ENCODE assay signal across 9 cellular contexts in genomic region chr6:104789770-104790190, GRCh38.
DNase-seq lines count a peak whose midpoint lies in the region; ATAC-seq, FAIRE-seq and TF ChIP-seq lines count a peak whose summit lies in the region.
"Had no signal": no experiment of that assay in that cellular context is flagged by ENCODE, and none has a peak within 500 bp of the region (broad histone marks: within the 10 kb centered on the region; RNA-seq: fewer than 3 reads in every experiment).

No MANE protein-coding gene starts in this region.

- H3K27me3 ChIP-seq in HCT116 (ENCODE audit: insufficient read depth, low read length) (no peaks in the 10 kb centered on the region), MG63 (no peaks in the 10 kb centered on the region), body of pancreas (no peaks in the 10 kb centered on the region)
- H3K27me3 ChIP-seq: neutrophil had no signal

- H3K9me3 ChIP-seq in A549 (no peaks in the 10 kb centered on the region), HCT116 (ENCODE audit: control insufficient read depth in 1 of 2, insufficient read depth in 1 of 2, low read depth in 1 of 2, low read length in 2 of 2) (no peaks in the 10 kb centered on the region), MG63 (no peaks in the 10 kb centered on the region), body of pancreas (no peaks in the 10 kb centered on the region)
- H3K9me3 ChIP-seq: neutrophil had no signal

- no peaks in the 10 kb centered on the region for H3K27me3 Mint-ChIP-seq in activated T-helper 2 cell treated with anti-CD3 and anti-CD28 coated beads, Interferon-gamma antibody, Interleukin-2, Interleukin-4, amounts not matched to agents 10 μg/mL and 5 μg/mL and 100 μg/mL, durations not matched to agents 14 hours and 24 hours and 36 hours (ENCODE audit: low read depth)

- H3K27ac Mint-ChIP-seq in activated T-helper 2 cell treated with anti-CD3 and anti-CD28 coated beads, Interferon-gamma antibody, Interleukin-2, Interleukin-4, amounts not matched to agents 10 μg/mL and 5 μg/mL and 100 μg/mL, durations not matched to agents 14 hours and 24 hours and 36 hours = peak overlapping the region; percentile 97

- H3K36me3 ChIP-seq in HCT116 (ENCODE audit: control insufficient read depth in 1 of 2, insufficient read depth in 2 of 2, low read length in 2 of 2) (no peaks in the 10 kb centered on the region), MG63 (no peaks in the 10 kb centered on the region), body of pancreas (replicated peaks in 1 of 2; ENCODE audit: insufficient read depth in 1 of 2, low read depth in 2 of 2) (no peaks in the 10 kb centered on the region)
- H3K36me3 ChIP-seq: neutrophil had no signal

- H4K20me1 ChIP-seq in HCT116 (ENCODE audit: insufficient read depth) = no peaks in the 10 kb centered on the region

- H3K9ac ChIP-seq in HCT116 (ENCODE audit: low read length) = no peak overlapping the region

- peak overlapping the region; percentile 60 for H3K4me2 ChIP-seq in A549
- peak overlapping the region; percentile 42 for H3K4me2 ChIP-seq in HCT116 (ENCODE audit: low read length)

- H3K79me2 ChIP-seq in HCT116 (ENCODE audit: insufficient read depth, low read length) = no peaks in the 10 kb centered on the region

- H3K27ac ChIP-seq in A549 (no peak overlapping the region), HCT116 (ENCODE audit: low read depth, low read length) (no peak overlapping the region), body of pancreas (no peak overlapping the region)
- H3K27ac ChIP-seq: neutrophil had no signal

- DNase-seq in A549 (ENCODE audit: low read depth in 1 of 2, low spot score in 1 of 2) = peak; percentile 9 to 56
- DNase-seq in GM04503 (ENCODE audit: low read depth) = peak; percentile 32
- peak; percentile 50 for DNase-seq in HCT116 (ENCODE audit: low read depth, low spot score)
- no peak for DNase-seq in LNCaP clone FGC (ENCODE audit: low read depth)
- no peak for DNase-seq in activated T-helper 2 cell treated with anti-CD3 and anti-CD28 coated beads, Interferon-gamma antibody, Interleukin-2, Interleukin-4, amounts not matched to agents 10 μg/mL and 5 μg/mL and 100 μg/mL, durations not matched to agents 14 hours and 24 hours and 36 hours (ENCODE audit: low spot score)
- DNase-seq in left colon = no peak
- DNase-seq in MG63 = no peak
- no peak for DNase-seq in body of pancreas

- intact Hi-C loops in HCT116 (cut with micrococcal nuclease) (loop anchor here (1.0 kb wide), 1 partner anchor 289 kb away; no protein-coding TSS in a partner anchor), left colon (cut with DNase I, micrococcal nuclease) (no loop called here), body of pancreas (cut with DNase I) (no loop called here)
- intact Hi-C loops in activated T-helper 2 cell treated with anti-CD3 and anti-CD28 coated beads, Interferon-gamma antibody, Interleukin-2, Interleukin-4, amounts not matched to agents 10 μg/mL and 5 μg/mL and 100 μg/mL, durations not matched to agents 14 hours and 24 hours and 36 hours (cut with micrococcal nuclease) = loop anchor here (1.0 to 5.0 kb wide), 6 partner anchors 70 to 1111 kb away; partner anchors contain the start of genes HACE1, LIN28B and PREP

- BruUV-seq in HCT116 (replicated peaks; lab: Mats Ljungman, UMichigan) = no TSS peak

- TF ChIP-seq EP300 in A549 (IDR thresholded peaks at IDR 0.05) = no peak

- POLR2A ChIA-PET in A549 (lab: Yijun Ruan, JAX) = interaction anchor here (0.6 kb wide), 1 partner anchor 166 kb away, joined by 3 read pairs; no protein-coding TSS in a partner anchor
- POLR2A ChIA-PET in HCT116 (lab: Charles Lee) = no interaction called here

- H3K9me2 ChIP-seq in HCT116 (ENCODE audit: insufficient read depth) = no peaks in the 10 kb centered on the region

- CTCF ChIA-PET in A549 (lab: Yijun Ruan, JAX) = interaction anchor here (0.6 to 3.1 kb wide), 14 partner anchors 21 to 324 kb away, joined by 3 to 35 read pairs (median 4); partner anchors contain the start of gene LIN28B
- CTCF ChIA-PET in HCT116 (lab: Charles Lee) = interaction anchor here (0.7 to 3.1 kb wide), 5 partner anchors 9 to 289 kb away, joined by 3 to 67 read pairs (median 5); no protein-coding TSS in a partner anchor

- H3K4me1 ChIP-seq in A549 = 0 out of 3 replicates have a peak, but pooled peaks cover 3% of the 10 kb centered on the region
- H3K4me1 ChIP-seq in HCT116 (ENCODE audit: control insufficient read depth in 1 of 2, insufficient read depth in 2 of 2, low read length in 2 of 2) = peaks cover 8% of the 10 kb centered on the region in 2 experiments; a peak in 3 of 4 replicates
- H3K4me1 ChIP-seq in body of pancreas = no peaks in the 10 kb centered on the region

- WGBS in A549 (ENCODE audit: missing lambda C conversion rate) = 19% methylated on average over 5 of the region's 5 CpGs
- 57 to 62% methylated on average over 5 of the region's 5 CpGs for WGBS in body of pancreas, 2 donors

- H3K4me3 ChIP-seq in A549 = no peak overlapping the region
- H3K4me3 ChIP-seq in HCT116 (replicated peaks in 1 of 2; ENCODE audit: low read depth in 1 of 2, low read length in 2 of 2) = no peak overlapping the region
- H3K4me3 ChIP-seq in LNCaP clone FGC (ENCODE audit: low read depth, low read length) = no peak overlapping the region
- H3K4me3 ChIP-seq in MG63 = no peak overlapping the region
- no peak overlapping the region for H3K4me3 ChIP-seq in body of pancreas

- no peaks in the 10 kb centered on the region for H3K9me3 Mint-ChIP-seq in activated T-helper 2 cell treated with anti-CD3 and anti-CD28 coated beads, Interferon-gamma antibody, Interleukin-2, Interleukin-4, amounts not matched to agents 10 μg/mL and 5 μg/mL and 100 μg/mL, durations not matched to agents 14 hours and 24 hours and 36 hours

- H2AFZ ChIP-seq in HCT116 (ENCODE audit: low read depth, low read length, poor library complexity, severe bottlenecking) = peak overlapping the region; percentile 0

- ATAC-seq in A549 (peak; percentile 70 to 83; a peak in 5 of 6 replicates), HCT116 (peak; percentile 81), left colon (peak; percentile 75), body of pancreas (no peak)

- TF ChIP-seq POLR2A in A549 (IDR thresholded peaks at IDR 0.05; ENCODE audit: low read length) = no peak
- TF ChIP-seq POLR2A in HCT116 (IDR thresholded peaks at IDR 0.05; ENCODE audit: borderline replicate concordance, extremely low read depth, insufficient read depth, insufficient read length) = no peak
- TF ChIP-seq POLR2A in body of pancreas (IDR thresholded peaks at IDR 0.05) = no peak

- TF ChIP-seq RAD21 in A549 (conservative IDR thresholded peaks at IDR 0.05 in 1 of 2, IDR thresholded peaks at IDR 0.05 in 1 of 2) = peak; percentile 56 to 57
- TF ChIP-seq RAD21 in HCT116 (IDR thresholded peaks at IDR 0.05; ENCODE audit: low read depth) = peak; percentile 57

- H3K36me3 Mint-ChIP-seq in activated T-helper 2 cell treated with anti-CD3 and anti-CD28 coated beads, Interferon-gamma antibody, Interleukin-2, Interleukin-4, amounts not matched to agents 10 μg/mL and 5 μg/mL and 100 μg/mL, durations not matched to agents 14 hours and 24 hours and 36 hours (ENCODE audit: low read depth) = peaks cover 31% of the 10 kb centered on the region

- TF ChIP-seq CTCF in A549 (IDR thresholded peaks at IDR 0.05) (peak; percentile 48; the same call in 2 of the 3 replicates), HCT116 (IDR thresholded peaks at IDR 0.05 in 2 of 3, conservative IDR thresholded peaks at IDR 0.05 in 1 of 3; ENCODE audit: borderline replicate concordance in 1 of 3, insufficient read depth in 1 of 3, low read depth in 2 of 3, low read length in 2 of 3) (peak; percentile 26 to 49 (median 33); a peak in 4 of 6 replicates), LNCaP clone FGC (IDR thresholded peaks at IDR 0.05; ENCODE audit: control insufficient read depth, extremely low read depth, insufficient read depth) (peak; percentile 49), body of pancreas (IDR thresholded peaks at IDR 0.05) (peak in 3 of 7 experiments; percentile 19 to 40 (median 31))

- no peak for FAIRE-seq in A549 (lab: Jason Lieb, UNC)

- H3K4me1 Mint-ChIP-seq in activated T-helper 2 cell treated with anti-CD3 and anti-CD28 coated beads, Interferon-gamma antibody, Interleukin-2, Interleukin-4, amounts not matched to agents 10 μg/mL and 5 μg/mL and 100 μg/mL, durations not matched to agents 14 hours and 24 hours and 36 hours (ENCODE audit: low read depth) = peaks cover 40% of the 10 kb centered on the region

- H3K4me3 Mint-ChIP-seq in activated T-helper 2 cell treated with anti-CD3 and anti-CD28 coated beads, Interferon-gamma antibody, Interleukin-2, Interleukin-4, amounts not matched to agents 10 μg/mL and 5 μg/mL and 100 μg/mL, durations not matched to agents 14 hours and 24 hours and 36 hours (ENCODE audit: low read depth) = peak overlapping the region; percentile 52

- RAD21 ChIA-PET in HCT116 (lab: Charles Lee; ENCODE audit: low non-redundant PET in 1 of 2, low total read pairs in 2 of 2, uncharacterized antibody in 2 of 2, unreplicated experiment in 2 of 2) = interaction anchor here (0.6 to 1.3 kb wide), 3 partner anchors 61 to 288 kb away, joined by 3 to 6 read pairs (median 6); no protein-coding TSS in a partner anchor

TF ChIP-seq in A549, 52 proteins besides CTCF, POLR2A, EP300 and RAD21 (continues in another document):
- no peak for TF ChIP-seq RARB (CRISPR knock-in tag; IDR thresholded peaks at IDR 0.05)
- TF ChIP-seq BCL3 (IDR thresholded peaks at IDR 0.05) = no peak

TF ChIP-seq in HCT116, 20 proteins besides CTCF, POLR2A, EP300 and RAD21:
- TF ChIP-seq SIN3A (IDR thresholded peaks at IDR 0.05; ENCODE audit: low read depth) = no peak
- TF ChIP-seq EZH2phosphoT487 (IDR thresholded peaks at IDR 0.05; ENCODE audit: borderline replicate concordance) = no peak
- TF ChIP-seq ZFX (IDR thresholded peaks at IDR 0.05) = no peak
- TF ChIP-seq, protein P1, sequence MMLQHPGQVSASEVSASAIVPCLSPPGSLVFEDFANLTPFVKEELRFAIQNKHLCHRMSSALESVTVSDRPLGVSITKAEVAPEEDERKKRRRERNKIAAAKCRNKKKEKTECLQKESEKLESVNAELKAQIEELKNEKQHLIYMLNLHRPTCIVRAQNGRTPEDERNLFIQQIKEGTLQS (IDR thresholded peaks at IDR 0.05) = no peak
- TF ChIP-seq SRF (IDR thresholded peaks at IDR 0.05; ENCODE audit: low read depth) = 0 out of 2 replicates have a peak, but pooled peaks have one; percentile 45
- no peak for TF ChIP-seq POLR2AphosphoS5 (IDR thresholded peaks at IDR 0.05; ENCODE audit: low read depth, low read length)

Comparison
In these comparisons a context has a peak if more than half of its experiments do, and no peak if none do; other contexts are left out.
1. DNase-seq: peak in A549 (2 of 2), GM04503 (single experiment) and HCT116 (single experiment); none in LNCaP clone FGC (single experiment), activated T-helper 2 cell treated with anti-CD3 and anti-CD28 coated beads, Interferon-gamma antibody, Interleukin-2, Interleukin-4, amounts not matched to agents 10 μg/mL and 5 μg/mL and 100 μg/mL, durations not matched to agents 14 hours and 24 hours and 36 hours (single experiment), left colon (0 of 2), MG63 (single experiment) and body of pancreas (0 of 4).
2. intact Hi-C loops: an anchor here in HCT116 (1.0 kb wide) and activated T-helper 2 cell treated with anti-CD3 and anti-CD28 coated beads, Interferon-gamma antibody, Interleukin-2, Interleukin-4, amounts not matched to agents 10 μg/mL and 5 μg/mL and 100 μg/mL, durations not matched to agents 14 hours and 24 hours and 36 hours (1.0 to 5.0 kb wide); none called in left colon and body of pancreas.
3. Of the 6 proteins assayed by ChIP-seq in both A549 and HCT116: peak only in A549: none; only in HCT116: none; in both: CTCF and RAD21; in neither: 4.